8 cellular contexts compared by ENCODE assay signal in genomic region chr4:7070729-7071511, GRCh38. TPM values are rescaled to one million over a fixed set of nuclear protein-coding genes. Genes with fewer than 3 reads are reported as not detected.
DNase-seq lines count a peak whose midpoint lies in the region; ATAC-seq and TF ChIP-seq lines count a peak whose summit lies in the region.

No MANE protein-coding gene starts in this region.

- H3K36me3 Mint-ChIP-seq in T-helper 2 cell treated with Interferon-gamma antibody and Interleukin-4, amounts not matched to agents 5 μg/mL and 100 μg/mL, for 36 hours (ENCODE audit: low read depth), result peaks cover 9% of the 10 kb centered on the region

- no TSS peak for BruUV-seq in HCT116 (replicated peaks; lab: Mats Ljungman, UMichigan)

- POLR2A ChIA-PET in HCT116 (lab: Charles Lee), result interaction anchor here (0.6 to 1.0 kb wide), 2 partner anchors 28 to 397 kb away, joined by 3 to 4 read pairs; partner anchors contain the start of gene TADA2B

- no peak overlapping the region for H3K27ac ChIP-seq in HCT116 (ENCODE audit: low read depth, low read length)
- no peak overlapping the region for H3K27ac ChIP-seq in sigmoid colon

- no peak for TF ChIP-seq EP300 in sigmoid colon (IDR thresholded peaks at IDR 0.05)

- H3K9me3 ChIP-seq in HCT116 (ENCODE audit: control insufficient read depth in 1 of 2, insufficient read depth in 1 of 2, low read depth in 1 of 2, low read length in 2 of 2), result no peaks in the 10 kb centered on the region
- no peaks in the 10 kb centered on the region for H3K9me3 ChIP-seq in sigmoid colon

- H2AFZ ChIP-seq in HCT116 (ENCODE audit: low read depth, low read length, poor library complexity, severe bottlenecking), result peak overlapping the region; percentile 96

- ATAC-seq in HCT116, result peak; percentile 54

- H3K9ac ChIP-seq in HCT116 (ENCODE audit: low read length), result no peak overlapping the region

- DNase-seq in G401 (ENCODE audit: low spot score) (peak; percentile 86), HCT116 (ENCODE audit: low read depth, low spot score) (peak; percentile 79), NCI-H187 (lab: John Stamatoyannopoulos, UW) (peak; percentile 65 to 79), amniotic stem cell (lab: John Stamatoyannopoulos, UW) (peak; percentile 43), hepatic stellate cell (ENCODE audit: low spot score) (peak; percentile 72), sigmoid colon (peak; percentile 86), foreskin melanocyte (no peak)
- DNase-seq in T-helper 2 cell treated with Interferon-gamma antibody and Interleukin-4, amounts not matched to agents 5 μg/mL and 100 μg/mL, for 36 hours (ENCODE audit: low spot score), result peak; percentile 79

- peak in 2 of 3 experiments; percentile 98; a peak in 4 of 6 replicates for TF ChIP-seq CTCF in HCT116 (IDR thresholded peaks at IDR 0.05 in 2 of 3, conservative IDR thresholded peaks at IDR 0.05 in 1 of 3; ENCODE audit: borderline replicate concordance in 1 of 3, insufficient read depth in 1 of 3, low read depth in 2 of 3, low read length in 2 of 3)
- TF ChIP-seq CTCF in sigmoid colon (IDR thresholded peaks at IDR 0.05), result peak; percentile 94 to 99 (median 99)

- H3K4me3 ChIP-seq in HCT116 (replicated peaks in 1 of 2; ENCODE audit: low read depth in 1 of 2, low read length in 2 of 2) (no peak overlapping the region), sigmoid colon (no peak overlapping the region)

- no peaks in the 10 kb centered on the region for H3K9me2 ChIP-seq in HCT116 (ENCODE audit: insufficient read depth)

- H4K20me1 ChIP-seq in HCT116 (ENCODE audit: insufficient read depth), result no peaks in the 10 kb centered on the region

- TF ChIP-seq POLR2A in HCT116 (IDR thresholded peaks at IDR 0.05; ENCODE audit: borderline replicate concordance, extremely low read depth, insufficient read depth, insufficient read length), result no peak
- no peak for TF ChIP-seq POLR2A in sigmoid colon (IDR thresholded peaks at IDR 0.05)

- no peak overlapping the region for H3K4me3 Mint-ChIP-seq in T-helper 2 cell treated with Interferon-gamma antibody and Interleukin-4, amounts not matched to agents 5 μg/mL and 100 μg/mL, for 36 hours

- peaks cover 11 to 39% of the 10 kb centered on the region in 2 experiments; a peak in 3 of 4 replicates for H3K4me1 ChIP-seq in HCT116 (ENCODE audit: control insufficient read depth in 1 of 2, insufficient read depth in 2 of 2, low read length in 2 of 2)
- peaks cover 0 to 34% (median 23%) of the 10 kb centered on the region in 4 donors for H3K4me1 ChIP-seq in sigmoid colon

- H3K27me3 ChIP-seq in HCT116 (ENCODE audit: insufficient read depth, low read length) (no peaks in the 10 kb centered on the region), sigmoid colon (no peaks in the 10 kb centered on the region)

- H3K36me3 ChIP-seq in HCT116 (ENCODE audit: control insufficient read depth in 1 of 2, insufficient read depth in 2 of 2, low read length in 2 of 2) (peaks cover 4 to 10% of the 10 kb centered on the region in 2 experiments; a peak in 2 of 4 replicates), sigmoid colon (no peaks in the 10 kb centered on the region)

- peak overlapping the region; percentile 58 for H3K4me2 ChIP-seq in HCT116 (ENCODE audit: low read length)

- peaks cover 20% of the 10 kb centered on the region for H3K79me2 ChIP-seq in HCT116 (ENCODE audit: insufficient read depth, low read length)

- intact Hi-C loops in HCT116 (cut with micrococcal nuclease) (loop anchor here (1.0 to 5.0 kb wide), 4 partner anchors 97 to 804 kb away; partner anchors contain the start of gene WFS1), sigmoid colon (cut with DNase I) (loop anchor here (1.0 to 2.0 kb wide), 2 partner anchors 97 to 352 kb away; no protein-coding TSS in a partner anchor)

- no peaks in the 10 kb centered on the region for H3K9me3 Mint-ChIP-seq in T-helper 2 cell treated with Interferon-gamma antibody and Interleukin-4, amounts not matched to agents 5 μg/mL and 100 μg/mL, for 36 hours

- CTCF ChIA-PET in HCT116 (lab: Charles Lee), result interaction anchor here (0.6 to 2.6 kb wide), 17 partner anchors 9 to 351 kb away, joined by 3 to 12 read pairs (median 6); partner anchors contain the start of genes TADA2B and TBC1D14

- no peak for TF ChIP-seq RAD21 in HCT116 (IDR thresholded peaks at IDR 0.05; ENCODE audit: low read depth)

- in situ Hi-C loops in G401 (cut with HindIII; ENCODE audit: low sequenced_read_pairs), result no loop called here

- RAD21 ChIA-PET in HCT116 (lab: Charles Lee; ENCODE audit: low non-redundant PET in 1 of 2, low total read pairs in 2 of 2, uncharacterized antibody in 2 of 2, unreplicated experiment in 2 of 2), result interaction anchor here (0.8 to 1.0 kb wide), 2 partner anchors 57 to 197 kb away, joined by 3 read pairs; no protein-coding TSS in a partner anchor

- WGBS in sigmoid colon, 2 donors, result 37 to 40% methylated on average over 23 of the region's 23 CpGs

- H3K27me3 Mint-ChIP-seq in T-helper 2 cell treated with Interferon-gamma antibody and Interleukin-4, amounts not matched to agents 5 μg/mL and 100 μg/mL, for 36 hours (ENCODE audit: low read depth), result peaks cover 14% of the 10 kb centered on the region

- H3K4me1 Mint-ChIP-seq in T-helper 2 cell treated with Interferon-gamma antibody and Interleukin-4, amounts not matched to agents 5 μg/mL and 100 μg/mL, for 36 hours (ENCODE audit: low read depth), result peaks cover 21% of the 10 kb centered on the region

- H3K27ac Mint-ChIP-seq in T-helper 2 cell treated with Interferon-gamma antibody and Interleukin-4, amounts not matched to agents 5 μg/mL and 100 μg/mL, for 36 hours, result no peak overlapping the region

TF ChIP-seq in HCT116, 20 proteins besides CTCF, POLR2A, EP300 and RAD21:
- TF ChIP-seq YY1 (IDR thresholded peaks at IDR 0.05; ENCODE audit: extremely low read depth, insufficient replicate concordance, low read depth, low read length) (peak; percentile 56), TCF7L2 (IDR thresholded peaks at IDR 0.05; ENCODE audit: borderline replicate concordance, extremely low read depth, insufficient read depth, insufficient read length) (peak; percentile 86), EZH2 (IDR thresholded peaks at IDR 0.05) (no peak)

RNA-seq across cellular contexts. Expression of gene GRPEL1, which starts 3.1 kb away (rescaled TPM):
- total RNA-seq in G401 (2014; rRNA removed; shearing (Covaris generic)), result 32.2 and 33.8 TPM in 2 replicates
- total RNA-seq in HCT116 (2021; ENCODE audit: unreplicated experiment), result 80.1 TPM
- polyA plus RNA-seq in HCT116 (2012), result 61.9 and 78.0 TPM in 2 replicates
- total RNA-seq in sigmoid colon, result 10 to 100 TPM in 3 of 4 donors, 1 to 10 TPM in 1; 7.5 to 23.2 (median 15.0) TPM
- 10 to 100 TPM; 30.6 to 34.7 (median 31.9) TPM for polyA plus RNA-seq in sigmoid colon

RNA-seq across cellular contexts. Expression of gene TADA2B, which starts 27.7 kb away (rescaled TPM):
- total RNA-seq in G401 (2014; rRNA removed; shearing (Covaris generic)), result 9.1 and 19.6 TPM in 2 replicates
- 13.4 TPM for total RNA-seq in HCT116 (2021; ENCODE audit: unreplicated experiment)
- polyA plus RNA-seq in HCT116 (2012), result 9.6 and 12.2 TPM in 2 replicates
- total RNA-seq in sigmoid colon, result 10 to 100 TPM; 15.0 to 22.7 (median 17.2) TPM
- 10 to 100 TPM; 13.8 to 19.0 (median 16.6) TPM for polyA plus RNA-seq in sigmoid colon
